Comparison of ENCODE assay signal across 29 cellular contexts in genomic region chr6:156026543-156027268, GRCh38.
"Had no signal": no experiment of that assay in that cellular context is flagged by ENCODE, and none has a peak within 500 bp of the region (broad histone marks: within the 10 kb centered on the region; RNA-seq: fewer than 3 reads in every experiment).

No MANE protein-coding gene starts in this region.

- H3K36me3 ChIP-seq: heart right ventricle, stomach, thyroid gland, vagina had no signal

- H3K27ac ChIP-seq: dorsolateral prefrontal cortex, epithelial cell of prostate, foreskin keratinocyte, heart right ventricle, psoas muscle, stomach, thyroid gland, vagina had no signal

- DNase-seq: dorsolateral prefrontal cortex; effector CD4-positive, alpha-beta T cell; foreskin keratinocyte; glutamatergic neuron; heart right ventricle; hippocampal formation; kidney glomerular epithelial cell; left ventricle myocardium superior; mucosa of descending colon; naive B cell; nucleus accumbens; right cardiac atrium; small intestine; stimulated activated CD4-positive, alpha-beta T cell treated with anti-CD3 and anti-CD28 coated beads, Interleukin-12 subunit alpha, Interleukin-12 subunit beta, amount 100 ng/mL, for 4 hours; stimulated activated CD4-positive, alpha-beta T cell treated with anti-CD3 and anti-CD28 coated beads, Interleukin-1b, Interleukin-23, amount 100 ng/mL, for 48 hours; stimulated activated CD4-positive, alpha-beta T cell treated with anti-CD3 and anti-CD28 coated beads, Interleukin-4, amount 100 ng/mL, for 1 hour; stimulated activated CD8-positive, alpha-beta memory T cell treated with anti-CD3 and anti-CD28 coated beads, Interleukin-4, amount 100 ng/mL, for 48 hours; stimulated activated naive CD4-positive, alpha-beta T cell treated with Interleukin-2 at 50 U/mL for 16 hours; stomach; thyroid gland; trophoblast cell had no signal

- H3K4me1 ChIP-seq: foreskin keratinocyte, psoas muscle had no signal

- H3K4me3 ChIP-seq: dorsolateral prefrontal cortex, heart right ventricle, lung, mucosa of descending colon, psoas muscle, stomach, thyroid gland, vagina had no signal

- H3K27me3 Mint-ChIP-seq: naive B cell; natural killer cell treated with Interleukin-12 subunit alpha and Interleukin-12 subunit beta and Interleukin-15 and Interleukin-18, amount 100 ng/mL, for 72 hours had no signal

- H3K27me3 ChIP-seq: foreskin keratinocyte, heart right ventricle, stomach, thyroid gland, vagina had no signal

- H3K27ac Mint-ChIP-seq: memory B cell; natural killer cell treated with Interleukin-12 subunit alpha and Interleukin-12 subunit beta and Interleukin-15 and Interleukin-18, amount 100 ng/mL, for 72 hours had no signal

- ATAC-seq: esophagus mucosa; foreskin keratinocyte; left colon; left ventricle myocardium superior; mucosa of descending colon; natural killer cell treated with Interleukin-12 subunit alpha and Interleukin-12 subunit beta and Interleukin-15 and Interleukin-18, amount 100 ng/mL, for 72 hours; psoas muscle had no signal

- H3K4me3 Mint-ChIP-seq: memory B cell; natural killer cell treated with Interleukin-12 subunit alpha and Interleukin-12 subunit beta and Interleukin-15 and Interleukin-18, amount 100 ng/mL, for 72 hours had no signal

- H3K9me3 ChIP-seq: thyroid gland, vagina had no signal
